Comparison of ENCODE assay signal across 31 cellular contexts in genomic region chr18:70314383-70314782, GRCh38.
"Had no signal": no experiment of that assay in that cellular context is flagged by ENCODE, and none has a peak within 500 bp of the region (broad histone marks: within the 10 kb centered on the region; RNA-seq: fewer than 3 reads in every experiment).

No MANE protein-coding gene starts in this region.

- H3K36me3 ChIP-seq: adrenal gland, esophagus squamous epithelium had no signal

- DNase-seq: activated CD4-positive, alpha-beta memory T cell treated with anti-CD3 and anti-CD28 coated beads for 36 hours; activated CD4-positive, alpha-beta T cell treated with anti-CD3 and anti-CD28 coated beads for 36 hours; activated CD4-positive, alpha-beta T cell treated with anti-CD3 and anti-CD28 coated beads, Interleukin-2, amount 10 ng/mL, durations not matched to agents 24 days and 14 days; activated CD4-positive, CD25-positive, alpha-beta regulatory T cell; activated CD4-positive, CD25-positive, alpha-beta regulatory T cell treated with anti-CD3 and anti-CD28 coated beads, Interleukin-2, amount 50 U/mL, for 72 hours; activated CD8-positive, alpha-beta memory T cell treated with anti-CD3 and anti-CD28 coated beads, Interleukin-2, amount 10 ng/mL, durations not matched to agents 7 days and 5 days; activated CD8-positive, alpha-beta memory T cell treated with anti-CD3 and anti-CD28 coated beads, Interleukin-2, amount 50 U/mL, for 4 hours; activated CD8-positive, alpha-beta T cell treated with anti-CD3 and anti-CD28 coated beads, Interleukin-2, amount 10 ng/mL, durations not matched to agents 7 days and 5 days; activated effector memory CD4-positive, alpha-beta T cell treated with anti-CD3 and anti-CD28 coated beads, Interleukin-2, amount 50 U/mL, for 16 hours; activated naive CD4-positive, alpha-beta T cell treated with anti-CD3 and anti-CD28 coated beads for 36 hours; activated naive CD8-positive, alpha-beta T cell treated with anti-CD3 and anti-CD28 coated beads for 36 hours; activated naive CD8-positive, alpha-beta T cell treated with anti-CD3 and anti-CD28 coated beads, Interleukin-2, amount 50 U/mL, for 24 hours; activated T-cell treated with anti-CD3 and anti-CD28 coated beads, Interleukin-2, amount 50 U/mL, for 1 hour; activated T-cell treated with anti-CD3 and anti-CD28 coated beads, Interleukin-2, amount 50 U/mL, for 48 hours; adrenal gland; amygdala; aorta; body of pancreas; caudate nucleus; cortex of kidney; dermis blood vessel endothelial cell; effector CD4-positive, alpha-beta T cell; effector memory CD8-positive, alpha-beta T cell; erythroblast; esophagus squamous epithelium; foreskin melanocyte; head of caudate nucleus; T-helper 1 cell; T-helper 17 cell; T1000 had no signal

- ATAC-seq: activated CD4-positive, alpha-beta T cell treated with anti-CD3 and anti-CD28 coated beads for 36 hours; activated CD8-positive, alpha-beta memory T cell treated with anti-CD3 and anti-CD28 coated beads, Interleukin-2, amount 10 ng/mL, durations not matched to agents 7 days and 5 days; activated CD8-positive, alpha-beta T cell treated with anti-CD3 and anti-CD28 coated beads, Interleukin-2, amount 10 ng/mL, durations not matched to agents 7 days and 5 days; activated naive CD8-positive, alpha-beta T cell treated with anti-CD3 and anti-CD28 coated beads, Interleukin-2, amount 50 U/mL, for 24 hours; body of pancreas; effector memory CD8-positive, alpha-beta T cell; T-helper 17 cell had no signal

- H3K4me3 ChIP-seq: adrenal gland, body of pancreas, esophagus squamous epithelium had no signal

- H3K9me3 ChIP-seq: adrenal gland, body of pancreas, esophagus squamous epithelium had no signal

- H3K4me1 ChIP-seq: body of pancreas had no signal

- FAIRE-seq: colon had no signal

- H3K27ac ChIP-seq: adrenal gland, body of pancreas, esophagus squamous epithelium had no signal

- H3K27me3 ChIP-seq: adrenal gland, body of pancreas, esophagus squamous epithelium had no signal
